In the genomic region with DNA sequence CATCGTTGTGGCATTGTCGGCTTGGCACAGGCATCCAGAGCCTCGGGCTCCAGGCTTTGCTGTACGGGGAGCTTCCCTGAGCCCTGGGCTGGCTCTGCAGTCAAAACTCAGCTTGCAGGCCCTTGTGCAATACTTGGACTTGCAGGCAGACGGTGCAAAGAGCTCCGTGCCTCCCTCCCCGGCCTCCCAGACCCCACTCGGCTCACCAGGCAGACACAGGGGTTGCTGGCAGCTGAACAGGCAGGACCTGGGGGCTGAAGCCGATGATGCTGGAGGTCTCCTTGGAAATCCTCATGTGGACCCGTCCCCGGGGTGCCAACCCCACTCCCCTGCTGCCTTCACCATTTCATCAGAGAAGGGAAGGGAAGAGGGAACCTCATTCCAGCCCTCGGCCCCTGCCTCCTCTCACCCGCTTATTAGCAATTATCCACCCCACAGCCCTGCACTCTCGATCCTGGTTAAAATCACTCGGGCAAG, we compare ENCODE assay signal across 19 cellular contexts. TPM values are rescaled to one million over a fixed set of nuclear protein-coding genes. Genes with fewer than 3 reads are reported as not detected.
A peak's percentile ranks its signal among the peaks of the same experiment; 100 is the strongest.
DNase-seq lines count a peak whose midpoint lies in the region; ATAC-seq and TF ChIP-seq lines count a peak whose summit lies in the region.
"Had no signal": no experiment of that assay in that cellular context is flagged by ENCODE, and none has a peak within 500 bp of the region (broad histone marks: within the 10 kb centered on the region; RNA-seq: fewer than 3 reads in every experiment).

No MANE protein-coding gene starts in this region.

- no peak for DNase-seq in stimulated activated naive CD8-positive, alpha-beta T cell treated with anti-CD3 and anti-CD28 coated beads, Interleukin-15, amount 100 ng/mL, for 72 hours
- no peak for DNase-seq in stimulated activated naive CD8-positive, alpha-beta T cell treated with anti-CD3 and anti-CD28 coated beads, Interleukin-15, Interleukin-2, amounts not matched to agents 100 U/mL and 50 U/mL, for 24 hours
- DNase-seq in T-helper 17 cell (no peak), immature natural killer cell (peak in 2 of 3 donors; percentile 28 to 38), type B pancreatic cell (ENCODE audit: extremely low spot score, unreplicated experiment) (no peak), globus pallidus (ENCODE audit: low spot score) (no peak), esophagus squamous epithelium (lab: John Stamatoyannopoulos, UW) (no peak)
- no peak for DNase-seq in stimulated activated CD8-positive, alpha-beta memory T cell treated with anti-CD3 and anti-CD28 coated beads, Interleukin-4, amount 100 ng/mL, for 48 hours
- DNase-seq: DMS79; endodermal cell; foreskin keratinocyte; NCI-H1436; sigmoid colon; stimulated activated CD4-positive, alpha-beta T cell treated with anti-CD3 and anti-CD28 coated beads, Interleukin-4, amount 100 ng/mL, for 1 hour; tibial artery had no signal

- no peaks in the 10 kb centered on the region for H3K36me3 ChIP-seq in esophagus squamous epithelium
- H3K36me3 ChIP-seq: sigmoid colon, SJSA1, tibial artery had no signal

- TF ChIP-seq CTCF in type B pancreatic cell (conservative IDR thresholded peaks at IDR 0.05) (no peak), esophagus squamous epithelium (IDR thresholded peaks at IDR 0.05) (no peak)

- H3K4me3 ChIP-seq in esophagus squamous epithelium, result no peak overlapping the region
- H3K4me3 ChIP-seq: lung, sigmoid colon, SJSA1, tibial artery had no signal

- no peaks in the 10 kb centered on the region for H3K9me3 ChIP-seq in T-helper 17 cell (ENCODE audit: control insufficient read depth, low read length, poor library complexity, severe bottlenecking)
- no peaks in the 10 kb centered on the region for H3K9me3 ChIP-seq in esophagus squamous epithelium
- H3K9me3 ChIP-seq: SJSA1, tibial artery had no signal

- no peaks in the 10 kb centered on the region for H3K9me3 Mint-ChIP-seq in stimulated activated naive CD8-positive, alpha-beta T cell treated with anti-CD3 and anti-CD28 coated beads, Interleukin-15, amount 100 ng/mL, for 72 hours
- H3K9me3 Mint-ChIP-seq in immature natural killer cell, result no peaks in the 10 kb centered on the region
- no peaks in the 10 kb centered on the region for H3K9me3 Mint-ChIP-seq in type B pancreatic cell
- H3K9me3 Mint-ChIP-seq: activated naive CD8-positive, alpha-beta T cell treated with anti-CD3 and anti-CD28 coated beads, Interleukin-2, amount 50 U/mL, for 24 hours; endodermal cell had no signal

- intact Hi-C loops in esophagus squamous epithelium (cut with DNase I), result no loop called here

- no peaks in the 10 kb centered on the region for H3K27me3 Mint-ChIP-seq in stimulated activated naive CD8-positive, alpha-beta T cell treated with anti-CD3 and anti-CD28 coated beads, Interleukin-15, amount 100 ng/mL, for 72 hours
- H3K27me3 Mint-ChIP-seq in T-helper 17 cell (no peaks in the 10 kb centered on the region), immature natural killer cell (ENCODE audit: low read depth in 3 of 3) (peaks cover 19 to 37% (median 33%) of the 10 kb centered on the region in 3 donors), type B pancreatic cell (no peaks in the 10 kb centered on the region)
- H3K27me3 Mint-ChIP-seq: activated naive CD8-positive, alpha-beta T cell treated with anti-CD3 and anti-CD28 coated beads, Interleukin-2, amount 50 U/mL, for 24 hours had no signal

- peaks cover 0 to 5% (median 0%) of the 10 kb centered on the region in 3 donors for H3K4me1 ChIP-seq in esophagus squamous epithelium
- H3K4me1 ChIP-seq: foreskin keratinocyte, sigmoid colon, SJSA1, tibial artery had no signal

- H3K4me3 Mint-ChIP-seq in stimulated activated naive CD8-positive, alpha-beta T cell treated with anti-CD3 and anti-CD28 coated beads, Interleukin-15, amount 100 ng/mL, for 72 hours, result no peak overlapping the region
- H3K4me3 Mint-ChIP-seq in T-helper 17 cell (no peak overlapping the region), immature natural killer cell (peak overlapping the region; percentile 24 to 84 (median 60)), type B pancreatic cell (no peak overlapping the region)
- H3K4me3 Mint-ChIP-seq: activated naive CD8-positive, alpha-beta T cell treated with anti-CD3 and anti-CD28 coated beads, Interleukin-2, amount 50 U/mL, for 24 hours; endodermal cell had no signal

- peak overlapping the region; percentile 31 to 41 for H3K27ac Mint-ChIP-seq in stimulated activated naive CD8-positive, alpha-beta T cell treated with anti-CD3 and anti-CD28 coated beads, Interleukin-15, amount 100 ng/mL, for 72 hours
- peak overlapping the region; percentile 84 for H3K27ac Mint-ChIP-seq in T-helper 17 cell
- H3K27ac Mint-ChIP-seq in immature natural killer cell, result peak overlapping the region; percentile 78 to 95 (median 90)
- H3K27ac Mint-ChIP-seq in type B pancreatic cell, result peak overlapping the region; percentile 42
- H3K27ac Mint-ChIP-seq: activated naive CD8-positive, alpha-beta T cell treated with anti-CD3 and anti-CD28 coated beads, Interleukin-2, amount 50 U/mL, for 24 hours; endodermal cell had no signal

- peaks cover 0 to 26% (median 0%) of the 10 kb centered on the region in 4 donors for H3K27me3 ChIP-seq in esophagus squamous epithelium
- H3K27me3 ChIP-seq: foreskin keratinocyte, sigmoid colon, SJSA1 had no signal

- TF ChIP-seq POLR2A in esophagus squamous epithelium (IDR thresholded peaks at IDR 0.05), result no peak

- no peak overlapping the region for H3K27ac ChIP-seq in esophagus squamous epithelium
- H3K27ac ChIP-seq: foreskin keratinocyte, HL-60, sigmoid colon, SJSA1, tibial artery had no signal

- H3K36me3 Mint-ChIP-seq in T-helper 17 cell (ENCODE audit: low read depth) (peaks cover 9% of the 10 kb centered on the region), immature natural killer cell (peaks cover 21 to 38% (median 23%) of the 10 kb centered on the region in 3 donors), type B pancreatic cell (no peaks in the 10 kb centered on the region)

- ATAC-seq in stimulated activated naive CD8-positive, alpha-beta T cell treated with anti-CD3 and anti-CD28 coated beads, Interleukin-15, amount 100 ng/mL, for 72 hours, result peak; percentile 8
- no peak for ATAC-seq in stimulated activated naive CD8-positive, alpha-beta T cell treated with anti-CD3 and anti-CD28 coated beads, Interleukin-15, Interleukin-2, amounts not matched to agents 100 U/mL and 50 U/mL, for 24 hours
- ATAC-seq in T-helper 17 cell, result no peak
- ATAC-seq: activated naive CD8-positive, alpha-beta T cell treated with anti-CD3 and anti-CD28 coated beads, Interleukin-2, amount 50 U/mL, for 24 hours; foreskin keratinocyte had no signal

- WGBS in esophagus squamous epithelium, 2 donors, result 73 to 82% methylated on average over 7 to 10 of the region's 15 CpGs

- peaks cover 23% of the 10 kb centered on the region for H3K4me1 Mint-ChIP-seq in stimulated activated naive CD8-positive, alpha-beta T cell treated with anti-CD3 and anti-CD28 coated beads, Interleukin-15, amount 100 ng/mL, for 72 hours
- peaks cover 8% of the 10 kb centered on the region for H3K4me1 Mint-ChIP-seq in T-helper 17 cell
- peaks cover 46 to 50% of the 10 kb centered on the region in 2 donors for H3K4me1 Mint-ChIP-seq in immature natural killer cell
- peaks cover 5% of the 10 kb centered on the region for H3K4me1 Mint-ChIP-seq in type B pancreatic cell (ENCODE audit: unreplicated experiment)
- H3K4me1 Mint-ChIP-seq: endodermal cell had no signal

RNA-seq across cellular contexts. Expression of gene GNA12, which starts 59.6 kb away (rescaled TPM):
- total RNA-seq in T-helper 17 cell (10 to 100 TPM; 13.5 to 19.2 TPM), type B pancreatic cell (ENCODE audit: low replicate concordance) (37.9 and 46.2 TPM in 2 replicates), esophagus squamous epithelium (10 to 100 TPM in 1 of 4 donors, 1 to 10 TPM in 3; 6.6 to 11.6 (median 7.6) TPM)
- polyA plus RNA-seq in immature natural killer cell, result 1 to 10 TPM; 4.7 to 6.1 (median 4.8) TPM

Comparison
In these comparisons a context has a peak if more than half of its experiments do, and no peak if none do; other contexts are left out.
1. DNase-seq: peak in immature natural killer cell (2 of 3); none in stimulated activated naive CD8-positive, alpha-beta T cell treated with anti-CD3 and anti-CD28 coated beads, Interleukin-15, amount 100 ng/mL, for 72 hours (0 of 2), stimulated activated naive CD8-positive, alpha-beta T cell treated with anti-CD3 and anti-CD28 coated beads, Interleukin-15, Interleukin-2, amounts not matched to agents 100 U/mL and 50 U/mL, for 24 hours (single experiment), T-helper 17 cell (0 of 3), type B pancreatic cell (single experiment), globus pallidus (single experiment), stimulated activated CD8-positive, alpha-beta memory T cell treated with anti-CD3 and anti-CD28 coated beads, Interleukin-4, amount 100 ng/mL, for 48 hours (single experiment) and esophagus squamous epithelium (single experiment).
2. H3K27ac Mint-ChIP-seq: peak in every context shown above with its lines; median percentile 90 in immature natural killer cell; 84 in T-helper 17 cell; 42 in type B pancreatic cell; 36 in stimulated activated naive CD8-positive, alpha-beta T cell treated with anti-CD3 and anti-CD28 coated beads, Interleukin-15, amount 100 ng/mL, for 72 hours.
3. H3K4me3 Mint-ChIP-seq: peak in immature natural killer cell (5 of 5); none in stimulated activated naive CD8-positive, alpha-beta T cell treated with anti-CD3 and anti-CD28 coated beads, Interleukin-15, amount 100 ng/mL, for 72 hours (0 of 2), T-helper 17 cell (single experiment) and type B pancreatic cell (single experiment).